7 cellular contexts compared by ENCODE assay signal in genomic region chr10:124647421-124648130, GRCh38.
DNase-seq lines count a peak whose midpoint lies in the region; ATAC-seq lines count a peak whose summit lies in the region.

No MANE protein-coding gene starts in this region.

- peak; percentile 65 for ATAC-seq in GM18511 (IDR thresholded peaks at IDR 0.05; ENCODE audit: unreplicated experiment)
- ATAC-seq in HG02885 (IDR thresholded peaks at IDR 0.05; ENCODE audit: poor library complexity, unreplicated experiment) = peak; percentile 38
- ATAC-seq in activated naive CD8-positive, alpha-beta T cell treated with anti-CD3 and anti-CD28 coated beads, Interleukin-2, amount 10 ng/mL, durations not matched to agents 7 days and 5 days (ENCODE audit: low read depth) = peak; percentile 79
- no peak for ATAC-seq in HG03025 (IDR thresholded peaks at IDR 0.05; ENCODE audit: low FRiP score, unreplicated experiment)

- peaks cover 49% of the 10 kb centered on the region for H3K4me1 Mint-ChIP-seq in activated naive CD8-positive, alpha-beta T cell treated with anti-CD3 and anti-CD28 coated beads, Interleukin-2, amount 10 ng/mL, durations not matched to agents 7 days and 5 days

- H3K27me3 Mint-ChIP-seq in activated naive CD8-positive, alpha-beta T cell treated with anti-CD3 and anti-CD28 coated beads, Interleukin-2, amount 10 ng/mL, durations not matched to agents 7 days and 5 days = peaks cover 3% of the 10 kb centered on the region

- H3K36me3 ChIP-seq in SJCRH30 = no peaks in the 10 kb centered on the region

- peak overlapping the region; percentile 85 for H3K27ac Mint-ChIP-seq in activated naive CD8-positive, alpha-beta T cell treated with anti-CD3 and anti-CD28 coated beads, Interleukin-2, amount 10 ng/mL, durations not matched to agents 7 days and 5 days

- no peaks in the 10 kb centered on the region for H3K27me3 ChIP-seq in SJCRH30

- no peaks in the 10 kb centered on the region for H3K36me3 Mint-ChIP-seq in activated naive CD8-positive, alpha-beta T cell treated with anti-CD3 and anti-CD28 coated beads, Interleukin-2, amount 10 ng/mL, durations not matched to agents 7 days and 5 days

- no peaks in the 10 kb centered on the region for H3K9me3 Mint-ChIP-seq in activated naive CD8-positive, alpha-beta T cell treated with anti-CD3 and anti-CD28 coated beads, Interleukin-2, amount 10 ng/mL, durations not matched to agents 7 days and 5 days

- DNase-seq in SJCRH30 (peak; percentile 36 to 52), iPS-NIHi11 (ENCODE audit: low spot score) (peak; percentile 58)
- peak; percentile 68 for DNase-seq in activated naive CD8-positive, alpha-beta T cell treated with anti-CD3 and anti-CD28 coated beads, Interleukin-2, amount 10 ng/mL, durations not matched to agents 7 days and 5 days
- DNase-seq in stimulated activated CD4-positive, alpha-beta T cell treated with anti-CD3 and anti-CD28 coated beads, Interleukin-4, amount 100 ng/mL, for 1 hour = peak; percentile 60

- peak overlapping the region; percentile 91 for H3K27ac ChIP-seq in SJCRH30

- peak overlapping the region; percentile 63 for H3K4me3 Mint-ChIP-seq in activated naive CD8-positive, alpha-beta T cell treated with anti-CD3 and anti-CD28 coated beads, Interleukin-2, amount 10 ng/mL, durations not matched to agents 7 days and 5 days

- no peak overlapping the region for H3K4me3 ChIP-seq in SJCRH30

- peaks cover 49% of the 10 kb centered on the region for H3K4me1 ChIP-seq in SJCRH30

- POLR2A ChIA-PET in activated naive CD8-positive, alpha-beta T cell treated with anti-CD3 and anti-CD28 coated beads, Interleukin-2, amount 10 ng/mL, durations not matched to agents 7 days and 5 days (lab: Charles Lee) = interaction anchor here (0.6 to 2.4 kb wide), 7 partner anchors 29 to 187 kb away, joined by 3 to 20 read pairs (median 5); no protein-coding TSS in a partner anchor

- no peaks in the 10 kb centered on the region for H3K9me3 ChIP-seq in SJCRH30 (replicated peaks)
